9 cellular contexts compared by ENCODE assay signal in the genomic region with DNA sequence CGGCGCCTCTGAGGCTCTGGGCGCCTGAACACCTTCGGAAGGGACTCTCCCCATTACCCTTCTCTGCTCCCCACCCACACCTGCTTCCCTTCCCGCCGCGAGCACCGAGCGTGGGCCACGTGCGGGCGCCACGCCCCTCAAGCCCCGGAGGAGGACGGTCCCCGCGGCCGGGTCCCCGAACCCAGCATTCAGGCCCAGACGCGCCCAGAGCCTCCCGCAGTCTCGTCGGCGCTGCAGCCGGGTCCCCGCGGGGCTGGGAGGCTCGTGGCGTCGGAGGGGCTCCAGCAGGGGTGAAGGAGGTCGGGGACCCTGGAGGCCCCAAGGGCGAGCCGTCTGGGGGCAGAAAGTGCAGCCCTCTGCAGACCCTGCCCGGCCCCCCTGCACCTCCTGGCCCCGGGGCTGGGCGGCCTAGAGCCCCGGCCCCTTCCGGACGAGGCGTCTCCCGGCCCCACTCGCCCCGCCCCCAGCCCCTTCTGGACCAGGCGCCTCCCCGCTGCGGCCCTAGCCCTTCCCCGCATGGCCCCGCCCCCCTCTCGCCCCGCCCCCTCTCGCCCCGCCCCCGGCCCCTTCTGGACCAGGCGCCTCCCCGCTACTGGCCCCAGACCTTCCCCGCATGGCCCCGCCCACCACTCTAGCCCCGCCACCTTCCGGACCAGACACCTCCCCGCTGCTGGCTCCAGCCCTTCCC. TPM values are rescaled to one million over a fixed set of nuclear protein-coding genes. Genes with fewer than 3 reads are reported as not detected.
DNase-seq lines count a peak whose midpoint lies in the region; ATAC-seq, FAIRE-seq and TF ChIP-seq lines count a peak whose summit lies in the region.
"Had no signal": no experiment of that assay in that cellular context is flagged by ENCODE, and none has a peak within 500 bp of the region (broad histone marks: within the 10 kb centered on the region; RNA-seq: fewer than 3 reads in every experiment).

No MANE protein-coding gene starts in this region.

- no peak for TF ChIP-seq POLR2A in transverse colon (IDR thresholded peaks at IDR 0.05)

- H3K4me3 ChIP-seq in BE2C (ENCODE audit: low read depth, low read length) (peak overlapping the region; percentile 49), SK-N-MC (peak overlapping the region; percentile 75), pancreas (peak overlapping the region; percentile 60 to 90 (median 80)), transverse colon (peak overlapping the region; percentile 35 to 76 (median 68))

- no peaks in the 10 kb centered on the region for H3K9me3 ChIP-seq in BE2C
- no peaks in the 10 kb centered on the region for H3K9me3 ChIP-seq in SK-N-MC (ENCODE audit: low read depth, low read length)
- no peaks in the 10 kb centered on the region for H3K9me3 ChIP-seq in pancreas
- no peaks in the 10 kb centered on the region for H3K9me3 ChIP-seq in transverse colon

- H3K36me3 ChIP-seq in BE2C (no peaks in the 10 kb centered on the region), SK-N-MC (ENCODE audit: insufficient read depth, low read length) (no peaks in the 10 kb centered on the region), pancreas (no peaks in the 10 kb centered on the region), transverse colon (no peaks in the 10 kb centered on the region)

- H3K4me3 Mint-ChIP-seq in activated naive CD4-positive, alpha-beta T cell treated with anti-CD3 and anti-CD28 coated beads for 36 hours, result peak overlapping the region; percentile 65

- 1 to 2% methylated on average over 28 to 57 of the region's 61 CpGs for WGBS in pancreas, 2 donors
- WGBS in transverse colon (ENCODE audit: low coverage in 1 of 2), 2 donors, result 1% methylated on average over 34 of the region's 61 CpGs; no CpG with 5 or more reads in 1 of the 2 donors

- peak overlapping the region; percentile 8 for H3K27ac Mint-ChIP-seq in activated naive CD4-positive, alpha-beta T cell treated with anti-CD3 and anti-CD28 coated beads for 36 hours

- DNase-seq in BE2C (peak; percentile 91), HUDEP-2 (lab: John Stamatoyannopoulos, UW; ENCODE audit: unreplicated experiment in 76 of 76) (peak in 74 of 76 experiments; percentile 38 to 97 (median 92)), SK-N-MC (ENCODE audit: low read depth, low spot score) (peak; percentile 18), glomerular visceral epithelial cell (ENCODE audit: extremely low spot score) (peak; percentile 87), pancreas (peak; percentile 93 to 98 (median 96)), transverse colon (peak; percentile 96)
- DNase-seq in activated naive CD4-positive, alpha-beta T cell treated with anti-CD3 and anti-CD28 coated beads for 36 hours, result peak; percentile 94

- FAIRE-seq in pancreas (lab: Jason Lieb, UNC), result no peak

- H3K4me1 ChIP-seq in BE2C (peaks cover 13% of the 10 kb centered on the region), pancreas (peaks cover 5 to 9% (median 8%) of the 10 kb centered on the region in 3 donors), transverse colon (peaks cover 9 to 36% (median 27%) of the 10 kb centered on the region in 4 donors)

- H3K4me1 Mint-ChIP-seq in activated naive CD4-positive, alpha-beta T cell treated with anti-CD3 and anti-CD28 coated beads for 36 hours (ENCODE audit: low read depth), result peaks cover 12% of the 10 kb centered on the region

- ATAC-seq in GM19372 (IDR thresholded peaks at IDR 0.05; ENCODE audit: low read depth, unreplicated experiment) (peak; percentile 67), pancreas (peak; percentile 86 to 91 (median 88))

- H3K36me3 Mint-ChIP-seq in activated naive CD4-positive, alpha-beta T cell treated with anti-CD3 and anti-CD28 coated beads for 36 hours (ENCODE audit: low read depth), result no peaks in the 10 kb centered on the region

- TF ChIP-seq EP300 in transverse colon (IDR thresholded peaks at IDR 0.05; ENCODE audit: low read depth), result no peak

- no peaks in the 10 kb centered on the region for H3K27me3 ChIP-seq in BE2C
- no peaks in the 10 kb centered on the region for H3K27me3 ChIP-seq in pancreas
- H3K27me3 ChIP-seq in transverse colon, result peaks cover 21% of the 10 kb centered on the region

- CTCF ChIA-PET in activated naive CD4-positive, alpha-beta T cell treated with anti-CD3 and anti-CD28 coated beads for 36 hours (lab: Charles Lee), result no interaction called here

- in situ Hi-C loops in transverse colon (cut with MboI; ENCODE audit: low pct_ligation_motif_present in 1 of 4, low pct_unique_long_range_greater_than_20kb in 1 of 4, low sequenced_read_pairs in 3 of 4), result no loop called here

- H3K27ac ChIP-seq in SK-N-MC, result no peak overlapping the region
- H3K27ac ChIP-seq in pancreas, result peak overlapping the region; percentile 31 to 55 (median 39)
- peak overlapping the region; percentile 55 to 86 (median 65) for H3K27ac ChIP-seq in transverse colon

- TF ChIP-seq CTCF in BE2C (IDR thresholded peaks at IDR 0.05; ENCODE audit: low read depth, low read length) (no peak), pancreas (IDR thresholded peaks at IDR 0.05) (no peak), transverse colon (IDR thresholded peaks at IDR 0.05) (no peak)

- H3K9me3 Mint-ChIP-seq in activated naive CD4-positive, alpha-beta T cell treated with anti-CD3 and anti-CD28 coated beads for 36 hours, result no peaks in the 10 kb centered on the region

- H3K9ac ChIP-seq in SK-N-MC (ENCODE audit: insufficient read length), result peak overlapping the region; percentile 28

- intact Hi-C loops in activated naive CD4-positive, alpha-beta T cell treated with anti-CD3 and anti-CD28 coated beads for 36 hours (cut with micrococcal nuclease), result loop anchor here (1.0 to 2.0 kb wide), 4 partner anchors 24 to 129 kb away; a partner anchor contains a TSS
- intact Hi-C loops in pancreas (cut with DNase I), result no loop called here
- intact Hi-C loops in transverse colon (cut with DNase I; ENCODE audit: low total_unique reads), result no loop called here

- no peaks in the 10 kb centered on the region for H3K27me3 Mint-ChIP-seq in activated naive CD4-positive, alpha-beta T cell treated with anti-CD3 and anti-CD28 coated beads for 36 hours (ENCODE audit: low read depth)

RNA-seq across cellular contexts. Expression of a gene that starts 0.4 kb away (rescaled TPM):
- polyA plus RNA-seq in BE2C (2012; ENCODE audit: insufficient read depth, insufficient read length, low read depth), result not detected
- 1 to 10 TPM in 1 of 2 experiments, under 1 TPM in 1; 0.83 to 2.0 TPM for total RNA-seq in activated naive CD4-positive, alpha-beta T cell treated with anti-CD3 and anti-CD28 coated beads for 36 hours
- 1 to 10 TPM; 3.1 to 6.8 (median 5.8) TPM for total RNA-seq in pancreas
- polyA plus RNA-seq in pancreas, result 10 to 100 TPM; 10.3 to 15.1 TPM
- not detected for total RNA-seq in transverse colon
- total RNA-seq: LHCN-M2 had no signal

RNA-seq across cellular contexts. Expression of a gene that starts 19.9 kb away (rescaled TPM):
- polyA plus RNA-seq in BE2C (2012; ENCODE audit: insufficient read depth, insufficient read length, low read depth), result not detected
- total RNA-seq in activated naive CD4-positive, alpha-beta T cell treated with anti-CD3 and anti-CD28 coated beads for 36 hours, result not detected
- total RNA-seq in pancreas (under 1 TPM in 1 of 6 donors, not detected in 5; 0.04 TPM), transverse colon (not detected)
- not detected for polyA plus RNA-seq in pancreas
- total RNA-seq: LHCN-M2 had no signal

RNA-seq across cellular contexts. Expression of a gene that starts 24.1 kb away (rescaled TPM):
- polyA plus RNA-seq in BE2C (2012; ENCODE audit: insufficient read depth, insufficient read length, low read depth), result 40.7 TPM
- total RNA-seq in activated naive CD4-positive, alpha-beta T cell treated with anti-CD3 and anti-CD28 coated beads for 36 hours, result 10 to 100 TPM; 22.0 to 23.9 TPM
- total RNA-seq in pancreas, result 10 to 100 TPM; 21.1 to 34.3 (median 27.5) TPM
- polyA plus RNA-seq in pancreas, result 10 to 100 TPM; 15.7 to 24.6 TPM
- 10 to 100 TPM; 30.6 to 50.5 (median 38.0) TPM for total RNA-seq in transverse colon

Comparison
In these comparisons a context has a peak if more than half of its experiments do, and no peak if none do; other contexts are left out.
1. DNase-seq: peak in every context shown above with its lines; median percentile 96 in pancreas; 96 in transverse colon; 94 in activated naive CD4-positive, alpha-beta T cell treated with anti-CD3 and anti-CD28 coated beads for 36 hours; 92 in HUDEP-2; 91 in BE2C; 87 in glomerular visceral epithelial cell; 18 in SK-N-MC.